ENCODE assay signal across 11 cellular contexts in the genomic region with DNA sequence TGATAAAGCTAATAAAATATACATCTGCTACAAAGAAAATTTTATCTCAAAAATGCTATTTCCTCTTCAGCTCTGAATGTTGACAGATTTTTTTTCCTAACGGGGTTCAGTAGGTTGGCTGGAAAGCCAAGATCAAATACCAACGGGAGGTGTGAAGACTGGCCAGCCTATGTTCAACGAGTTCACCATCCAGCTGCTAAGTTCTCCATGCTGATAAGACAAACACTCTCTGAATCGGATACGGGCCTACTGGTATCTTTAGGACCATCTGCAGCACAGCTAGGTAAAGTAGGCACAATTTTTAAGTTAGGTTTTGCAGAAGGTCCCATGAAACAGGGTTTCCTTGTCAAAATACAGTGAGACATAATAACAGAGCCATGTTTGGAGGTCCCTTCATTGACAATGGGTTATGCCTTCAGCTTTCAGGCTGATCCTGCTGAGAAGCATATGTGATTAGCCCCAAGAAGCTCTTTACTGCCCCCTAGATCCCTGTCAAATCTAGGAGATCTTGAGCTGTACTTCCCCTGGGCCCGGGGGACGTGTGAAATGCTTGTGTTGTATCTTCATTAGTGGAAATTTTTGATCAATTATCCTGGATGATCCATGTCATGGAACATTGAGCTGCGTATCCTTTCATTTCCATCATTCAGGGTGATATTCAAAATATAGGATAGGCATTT.
A peak's percentile ranks its signal among the peaks of the same experiment; 100 is the strongest.
DNase-seq lines count a peak whose midpoint lies in the region; ATAC-seq, FAIRE-seq and TF ChIP-seq lines count a peak whose summit lies in the region.
"Had no signal": no experiment of that assay in that cellular context is flagged by ENCODE, and none has a peak within 500 bp of the region (broad histone marks: within the 10 kb centered on the region; RNA-seq: fewer than 3 reads in every experiment).

No MANE protein-coding gene starts in this region.

- FAIRE-seq in bronchial epithelial cell (lab: Jason Lieb, UNC): no peak

- no peak overlapping the region for H3K4me3 ChIP-seq in bronchial epithelial cell (ENCODE audit: low read depth, low read length)

- DNase-seq in SIG-M5 treated with dmso at 0.1 percent for 504 hours (lab: John Stamatoyannopoulos, UW; ENCODE audit: unreplicated experiment) (peak; percentile 1), SIG-M5 (lab: John Stamatoyannopoulos, UW) (no peak), KG1 (lab: John Stamatoyannopoulos, UW) (peak; percentile 6), bronchial epithelial cell (ENCODE audit: low read depth) (peak; percentile 7), pons (ENCODE audit: low spot score) (peak; percentile 20), NCI-H1105 treated with DMSO at 0.1 percent for 48 hours (lab: John Stamatoyannopoulos, UW) (no peak)
- DNase-seq in activated CD4-positive, CD25-positive, alpha-beta regulatory T cell (lab: John Stamatoyannopoulos, UW): no peak
- DNase-seq: activated CD8-positive, alpha-beta memory T cell treated with anti-CD3 and anti-CD28 coated beads for 24 hours; retina; stimulated activated naive CD4-positive, alpha-beta T cell had no signal

- TF ChIP-seq CTCF in bronchial epithelial cell (IDR thresholded peaks at IDR 0.05; ENCODE audit: insufficient read depth, low read length, severe bottlenecking): peak; percentile 25

- no peaks in the 10 kb centered on the region for H3K36me3 ChIP-seq in bronchial epithelial cell (ENCODE audit: control insufficient read depth, insufficient read depth, low read length)

- ATAC-seq in HG03460 (IDR thresholded peaks at IDR 0.05; ENCODE audit: unreplicated experiment): no peak

- no peaks in the 10 kb centered on the region for H3K27me3 ChIP-seq in bronchial epithelial cell (ENCODE audit: control insufficient read depth, insufficient read depth, low read length)

Comparison
In these comparisons a context has a peak if more than half of its experiments do, and no peak if none do; other contexts are left out.
1. DNase-seq: peak in SIG-M5 treated with dmso at 0.1 percent for 504 hours (single experiment), KG1 (single experiment), bronchial epithelial cell (single experiment) and pons (single experiment); none in SIG-M5 (single experiment), NCI-H1105 treated with DMSO at 0.1 percent for 48 hours (single experiment) and activated CD4-positive, CD25-positive, alpha-beta regulatory T cell (0 of 4).